In the genomic region with DNA sequence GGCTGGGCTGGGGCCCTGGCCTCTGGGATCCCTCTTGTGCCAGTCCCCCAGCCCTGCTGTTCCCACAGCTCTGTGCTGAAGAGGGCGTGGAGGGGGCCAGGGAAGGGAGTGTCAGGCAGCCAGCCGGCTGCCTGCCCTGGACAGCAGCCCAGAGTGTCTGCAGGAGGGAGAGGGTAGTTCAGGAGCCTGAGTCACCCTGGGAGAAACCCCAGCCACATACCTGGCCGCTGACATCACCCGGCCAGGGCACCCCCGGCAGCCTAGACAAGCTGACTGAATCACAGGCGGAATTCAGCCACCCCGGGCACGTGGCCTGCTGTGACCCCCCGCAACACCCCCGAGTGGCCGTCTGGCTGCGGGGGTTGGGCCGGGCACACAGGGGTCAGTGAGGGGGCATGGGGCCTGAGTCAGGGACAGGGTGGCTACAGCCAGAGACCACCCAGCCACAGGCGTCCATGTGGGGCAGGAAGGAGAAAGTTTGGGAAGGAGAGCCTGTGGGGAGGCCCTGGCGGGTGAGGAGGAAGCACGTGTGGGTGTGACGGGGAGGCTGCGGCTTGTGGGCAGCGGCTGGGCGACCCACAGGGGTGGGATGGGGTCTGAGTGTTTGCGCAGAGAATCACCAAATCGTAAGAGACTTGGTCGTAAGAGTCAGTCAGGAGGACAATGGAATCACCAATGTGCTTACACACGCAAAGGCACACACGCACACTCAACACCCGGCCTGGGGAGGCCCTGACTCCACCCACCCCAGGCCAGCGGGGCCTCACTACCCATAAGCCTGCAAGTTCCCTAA, we compare ENCODE assay signal across 1 cellular context.
A peak's percentile ranks its signal among the peaks of the same experiment; 100 is the strongest.
TF ChIP-seq lines count a peak whose summit lies in the region.

No MANE protein-coding gene starts in this region.

TF ChIP-seq in HepG2, 621 proteins besides CTCF, POLR2A, EP300 and RAD21 (continued from another document and continues in another):
- TF ChIP-seq, protein P1, sequence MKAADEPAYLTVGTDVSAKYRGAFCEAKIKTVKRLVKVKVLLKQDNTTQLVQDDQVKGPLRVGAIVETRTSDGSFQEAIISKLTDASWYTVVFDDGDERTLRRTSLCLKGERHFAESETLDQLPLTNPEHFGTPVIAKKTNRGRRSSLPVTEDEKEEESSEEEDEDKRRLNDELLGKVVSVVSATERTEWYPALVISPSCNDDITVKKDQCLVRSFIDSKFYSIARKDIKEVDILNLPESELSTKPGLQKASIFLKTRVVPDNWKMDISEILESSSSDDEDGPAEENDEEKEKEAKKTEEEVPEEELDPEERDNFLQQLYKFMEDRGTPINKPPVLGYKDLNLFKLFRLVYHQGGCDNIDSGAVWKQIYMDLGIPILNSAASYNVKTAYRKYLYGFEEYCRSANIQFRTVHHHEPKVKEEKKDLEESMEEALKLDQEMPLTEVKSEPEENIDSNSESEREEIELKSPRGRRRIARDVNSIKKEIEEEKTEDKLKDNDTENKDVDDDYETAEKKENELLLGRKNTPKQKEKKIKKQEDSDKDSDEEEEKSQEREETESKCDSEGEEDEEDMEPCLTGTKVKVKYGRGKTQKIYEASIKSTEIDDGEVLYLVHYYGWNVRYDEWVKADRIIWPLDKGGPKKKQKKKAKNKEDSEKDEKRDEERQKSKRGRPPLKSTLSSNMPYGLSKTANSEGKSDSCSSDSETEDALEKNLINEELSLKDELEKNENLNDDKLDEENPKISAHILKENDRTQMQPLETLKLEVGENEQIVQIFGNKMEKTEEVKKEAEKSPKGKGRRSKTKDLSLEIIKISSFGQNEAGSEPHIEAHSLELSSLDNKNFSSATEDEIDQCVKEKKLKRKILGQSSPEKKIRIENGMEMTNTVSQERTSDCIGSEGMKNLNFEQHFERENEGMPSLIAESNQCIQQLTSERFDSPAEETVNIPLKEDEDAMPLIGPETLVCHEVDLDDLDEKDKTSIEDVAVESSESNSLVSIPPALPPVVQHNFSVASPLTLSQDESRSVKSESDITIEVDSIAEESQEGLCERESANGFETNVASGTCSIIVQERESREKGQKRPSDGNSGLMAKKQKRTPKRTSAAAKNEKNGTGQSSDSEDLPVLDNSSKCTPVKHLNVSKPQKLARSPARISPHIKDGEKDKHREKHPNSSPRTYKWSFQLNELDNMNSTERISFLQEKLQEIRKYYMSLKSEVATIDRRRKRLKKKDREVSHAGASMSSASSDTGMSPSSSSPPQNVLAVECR (CRISPR knock-in tag; IDR thresholded peaks at IDR 0.05; ENCODE audit: borderline replicate concordance): peak; percentile 85
- TF ChIP-seq ZNF891 (CRISPR knock-in tag; IDR thresholded peaks at IDR 0.05) (no peak), ZNF10 (CRISPR knock-in tag; IDR thresholded peaks at IDR 0.05; ENCODE audit: borderline replicate concordance, low read depth) (no peak), REST (IDR thresholded peaks at IDR 0.05; ENCODE audit: borderline replicate concordance in 1 of 2, low read depth in 1 of 2, low read length in 2 of 2) (peak in 1 of 2 experiments; percentile 78; a peak in 3 of 4 replicates), ZNF292 (CRISPR knock-in tag; IDR thresholded peaks at IDR 0.05; ENCODE audit: borderline replicate concordance, low read depth) (peak; percentile 55; the same call in 1 of the 2 replicates), SYNCRIP (IDR thresholded peaks at IDR 0.05; ENCODE audit: insufficient read depth, low read depth, low read length) (no peak), TBX2 (CRISPR knock-in tag; IDR thresholded peaks at IDR 0.05; ENCODE audit: borderline replicate concordance) (peak; percentile 83; the same call in 1 of the 2 replicates), KDM6A (CRISPR knock-in tag; IDR thresholded peaks at IDR 0.05; ENCODE audit: low read depth) (0 out of 2 replicates have a peak, but pooled peaks have one; percentile 38), HNF1A (IDR thresholded peaks at IDR 0.05; ENCODE audit: low read depth) (no peak), HNF1A (CRISPR knock-in tag; IDR thresholded peaks at IDR 0.05; ENCODE audit: borderline replicate concordance) (peak; percentile 41; the same call in 1 of the 2 replicates), ZNF264 (CRISPR knock-in tag; IDR thresholded peaks at IDR 0.05) (no peak; the same call in 1 of the 2 replicates), BORCS8-MEF2B (CRISPR knock-in tag; IDR thresholded peaks at IDR 0.05) (peak; percentile 36; the same call in 1 of the 2 replicates), SMYD3 (CRISPR knock-in tag; IDR thresholded peaks at IDR 0.05) (no peak), IRF2 (CRISPR knock-in tag; IDR thresholded peaks at IDR 0.05) (peak; percentile 82), MXD4 (CRISPR knock-in tag; IDR thresholded peaks at IDR 0.05) (peak; percentile 88), HMG20A (CRISPR knock-in tag; IDR thresholded peaks at IDR 0.05; ENCODE audit: borderline replicate concordance) (peak; percentile 51; the same call in 1 of the 2 replicates), ATF7 (IDR thresholded peaks at IDR 0.05) (peak; percentile 45; the same call in 1 of the 2 replicates), ATF7 (CRISPR knock-in tag; IDR thresholded peaks at IDR 0.05) (peak; percentile 99), ZFY (CRISPR knock-in tag; IDR thresholded peaks at IDR 0.05) (peak; percentile 35; the same call in 1 of the 2 replicates), ZNF7 (CRISPR knock-in tag; IDR thresholded peaks at IDR 0.05) (no peak), ZMYM2 (CRISPR knock-in tag; IDR thresholded peaks at IDR 0.05) (0 out of 2 replicates have a peak, but pooled peaks have one; percentile 37), SOX5 (CRISPR knock-in tag; IDR thresholded peaks at IDR 0.05; ENCODE audit: borderline replicate concordance) (peak; percentile 68; the same call in 1 of the 2 replicates), DPF2 (CRISPR knock-in tag; IDR thresholded peaks at IDR 0.05; ENCODE audit: borderline replicate concordance, low read depth) (peak; percentile 65), GATAD2A (CRISPR knock-in tag; IDR thresholded peaks at IDR 0.05) (peak; percentile 84), ZBTB3 (CRISPR knock-in tag; IDR thresholded peaks at IDR 0.05; ENCODE audit: borderline replicate concordance, low read depth) (no peak), SALL1 (CRISPR knock-in tag; IDR thresholded peaks at IDR 0.05) (peak; percentile 80)
- TF ChIP-seq, protein P2, sequence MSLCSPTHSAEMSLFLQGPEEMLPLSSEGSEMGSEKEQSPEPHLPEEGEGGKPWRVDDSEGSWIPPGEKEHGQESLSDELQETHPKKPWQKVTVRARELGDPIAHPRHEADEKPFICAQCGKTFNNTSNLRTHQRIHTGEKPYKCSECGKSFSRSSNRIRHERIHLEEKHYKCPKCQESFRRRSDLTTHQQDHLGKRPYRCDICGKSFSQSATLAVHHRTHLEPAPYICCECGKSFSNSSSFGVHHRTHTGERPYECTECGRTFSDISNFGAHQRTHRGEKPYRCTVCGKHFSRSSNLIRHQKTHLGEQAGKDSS (CRISPR knock-in tag; IDR thresholded peaks at IDR 0.05; ENCODE audit: borderline replicate concordance, low read depth): peak; percentile 72
- TF ChIP-seq, protein P3, sequence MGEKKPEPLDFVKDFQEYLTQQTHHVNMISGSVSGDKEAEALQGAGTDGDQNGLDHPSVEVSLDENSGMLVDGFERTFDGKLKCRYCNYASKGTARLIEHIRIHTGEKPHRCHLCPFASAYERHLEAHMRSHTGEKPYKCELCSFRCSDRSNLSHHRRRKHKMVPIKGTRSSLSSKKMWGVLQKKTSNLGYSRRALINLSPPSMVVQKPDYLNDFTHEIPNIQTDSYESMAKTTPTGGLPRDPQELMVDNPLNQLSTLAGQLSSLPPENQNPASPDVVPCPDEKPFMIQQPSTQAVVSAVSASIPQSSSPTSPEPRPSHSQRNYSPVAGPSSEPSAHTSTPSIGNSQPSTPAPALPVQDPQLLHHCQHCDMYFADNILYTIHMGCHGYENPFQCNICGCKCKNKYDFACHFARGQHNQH (CRISPR knock-in tag; IDR thresholded peaks at IDR 0.05): peak; percentile 100
- TF ChIP-seq, protein P4, sequence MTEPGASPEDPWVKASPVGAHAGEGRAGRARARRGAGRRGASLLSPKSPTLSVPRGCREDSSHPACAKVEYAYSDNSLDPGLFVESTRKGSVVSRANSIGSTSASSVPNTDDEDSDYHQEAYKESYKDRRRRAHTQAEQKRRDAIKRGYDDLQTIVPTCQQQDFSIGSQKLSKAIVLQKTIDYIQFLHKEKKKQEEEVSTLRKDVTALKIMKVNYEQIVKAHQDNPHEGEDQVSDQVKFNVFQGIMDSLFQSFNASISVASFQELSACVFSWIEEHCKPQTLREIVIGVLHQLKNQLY (CRISPR knock-in tag; IDR thresholded peaks at IDR 0.05): peak; percentile 74
- TF ChIP-seq, protein P5, sequence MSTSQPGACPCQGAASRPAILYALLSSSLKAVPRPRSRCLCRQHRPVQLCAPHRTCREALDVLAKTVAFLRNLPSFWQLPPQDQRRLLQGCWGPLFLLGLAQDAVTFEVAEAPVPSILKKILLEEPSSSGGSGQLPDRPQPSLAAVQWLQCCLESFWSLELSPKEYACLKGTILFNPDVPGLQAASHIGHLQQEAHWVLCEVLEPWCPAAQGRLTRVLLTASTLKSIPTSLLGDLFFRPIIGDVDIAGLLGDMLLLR (CRISPR knock-in tag; IDR thresholded peaks at IDR 0.05): no peak
- TF ChIP-seq, protein P6, sequence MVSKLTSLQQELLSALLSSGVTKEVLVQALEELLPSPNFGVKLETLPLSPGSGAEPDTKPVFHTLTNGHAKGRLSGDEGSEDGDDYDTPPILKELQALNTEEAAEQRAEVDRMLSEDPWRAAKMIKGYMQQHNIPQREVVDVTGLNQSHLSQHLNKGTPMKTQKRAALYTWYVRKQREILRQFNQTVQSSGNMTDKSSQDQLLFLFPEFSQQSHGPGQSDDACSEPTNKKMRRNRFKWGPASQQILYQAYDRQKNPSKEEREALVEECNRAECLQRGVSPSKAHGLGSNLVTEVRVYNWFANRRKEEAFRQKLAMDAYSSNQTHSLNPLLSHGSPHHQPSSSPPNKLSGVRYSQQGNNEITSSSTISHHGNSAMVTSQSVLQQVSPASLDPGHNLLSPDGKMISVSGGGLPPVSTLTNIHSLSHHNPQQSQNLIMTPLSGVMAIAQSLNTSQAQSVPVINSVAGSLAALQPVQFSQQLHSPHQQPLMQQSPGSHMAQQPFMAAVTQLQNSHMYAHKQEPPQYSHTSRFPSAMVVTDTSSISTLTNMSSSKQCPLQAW (CRISPR knock-in tag; IDR thresholded peaks at IDR 0.05): peak; percentile 85
- TF ChIP-seq, protein P7, sequence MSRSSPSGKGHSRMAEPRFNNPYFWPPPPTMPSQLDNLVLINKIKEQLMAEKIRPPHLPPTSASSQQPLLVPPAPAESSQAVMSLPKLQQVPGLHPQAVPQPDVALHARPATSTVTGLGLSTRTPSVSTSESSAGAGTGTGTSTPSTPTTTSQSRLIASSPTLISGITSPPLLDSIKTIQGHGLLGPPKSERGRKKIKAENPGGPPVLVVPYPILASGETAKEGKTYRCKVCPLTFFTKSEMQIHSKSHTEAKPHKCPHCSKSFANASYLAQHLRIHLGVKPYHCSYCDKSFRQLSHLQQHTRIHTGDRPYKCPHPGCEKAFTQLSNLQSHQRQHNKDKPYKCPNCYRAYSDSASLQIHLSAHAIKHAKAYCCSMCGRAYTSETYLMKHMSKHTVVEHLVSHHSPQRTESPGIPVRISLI (CRISPR knock-in tag; IDR thresholded peaks at IDR 0.05; ENCODE audit: borderline replicate concordance): peak; percentile 41; the same call in 1 of the 2 replicates
